In genomic region chr12:7917392-7918267, GRCh38 we compare ENCODE assay signal across 26 cellular contexts. TPM values are rescaled to one million over a fixed set of nuclear protein-coding genes. Genes with fewer than 3 reads are reported as not detected.
A peak's percentile ranks its signal among the peaks of the same experiment; 100 is the strongest.
DNase-seq lines count a peak whose midpoint lies in the region; ATAC-seq and TF ChIP-seq lines count a peak whose summit lies in the region.
"Had no signal": no experiment of that assay in that cellular context is flagged by ENCODE, and none has a peak within 500 bp of the region (broad histone marks: within the 10 kb centered on the region; RNA-seq: fewer than 3 reads in every experiment).

No MANE protein-coding gene starts in this region.

- H4K91ac ChIP-seq in neuronal stem cell (ENCODE audit: low read depth, low read length, poor library complexity): no peak overlapping the region

- H3K27ac ChIP-seq in HUES48 (ENCODE audit: low read depth, low read length) (peak overlapping the region; percentile 56), neuronal stem cell (replicated peaks; ENCODE audit: low read length) (no peak overlapping the region), Peyer's patch (no peak overlapping the region)
- H3K27ac ChIP-seq: A549, SJSA1, upper lobe of right lung, VCaP had no signal

- H2BK120ac ChIP-seq in neuronal stem cell (ENCODE audit: low read depth, low read length): peak overlapping the region; percentile 72

- no peak for DNase-seq in activated T-cell treated with anti-CD3 and anti-CD28 coated beads, Interleukin-2, amount 50 U/mL, for 72 hours
- DNase-seq in activated T-cell treated with anti-CD3 and anti-CD28 coated beads, Interleukin-2, amount 50 U/mL, for 1 hour: no peak
- DNase-seq in endothelial cell (ENCODE audit: low spot score): no peak
- no peak for DNase-seq in neuronal stem cell (ENCODE audit: low spot score)
- no peak for DNase-seq in SKM-1 treated with dmso at 0.1 percent for 144 hours (lab: John Stamatoyannopoulos, UW; ENCODE audit: unreplicated experiment)
- no peak for DNase-seq in GF-D8 (lab: John Stamatoyannopoulos, UW)
- no peak for DNase-seq in Peyer's patch
- DNase-seq: activated CD4-positive, alpha-beta T cell treated with anti-CD3 and anti-CD28 coated beads, Interleukin-2, amount 50 U/mL, for 48 hours; activated naive CD4-positive, alpha-beta T cell treated with anti-CD3 and anti-CD28 coated beads, Interleukin-2, amount 50 U/mL, for 16 hours; activated T-cell treated with anti-CD3 and anti-CD28 coated beads for 4 hours; BE2C; cortex of kidney; DMS79 treated with DMSO at 0.1 percent for 48 hours; NCI-H1092; NCI-H187 treated with DMSO at 0.1 percent for 48 hours; NCI-H2227 treated with DMSO at 0.1 percent for 48 hours; occipital lobe; upper lobe of right lung had no signal

- peaks cover 50% of the 10 kb centered on the region for H3K4me1 Mint-ChIP-seq in activated T-cell treated with anti-CD3 and anti-CD28 coated beads, Interleukin-2, amount 50 U/mL, for 72 hours (ENCODE audit: low read depth)
- peaks cover 13% of the 10 kb centered on the region for H3K4me1 Mint-ChIP-seq in endothelial cell (ENCODE audit: unreplicated experiment)

- H2BK12ac ChIP-seq in neuronal stem cell (ENCODE audit: low read length): no peak overlapping the region

- no peaks in the 10 kb centered on the region for H3K9me3 ChIP-seq in HUES48 (ENCODE audit: control insufficient read depth, insufficient read depth, low read length)
- H3K9me3 ChIP-seq in neuronal stem cell (replicated peaks in 1 of 2; ENCODE audit: control insufficient read depth in 2 of 2, insufficient read depth in 1 of 2, low read depth in 1 of 2, low read length in 2 of 2): peaks cover 0 to 4% of the 10 kb centered on the region in 2 donors
- H3K9me3 ChIP-seq in Peyer's patch: no peaks in the 10 kb centered on the region
- H3K9me3 ChIP-seq: A549, BE2C, SJSA1, upper lobe of right lung had no signal

- H3K27me3 ChIP-seq in HUES48 (ENCODE audit: control insufficient read depth, insufficient read depth, low read length) (no peaks in the 10 kb centered on the region), neuronal stem cell (ENCODE audit: control insufficient read depth in 3 of 3, insufficient read depth in 3 of 3, low read depth in 1 of 3, low read length in 3 of 3) (no peaks in the 10 kb centered on the region), Peyer's patch (no peaks in the 10 kb centered on the region)
- H3K27me3 ChIP-seq: BE2C, SJSA1, upper lobe of right lung had no signal

- no CpG with 5 or more reads among the region's 19 CpGs for WGBS in neuronal stem cell (ENCODE audit: extremely low coverage in 2 of 2, insufficient read length in 2 of 2, insufficient replicate concordance in 1 of 2), 2 donors

- H3K4me1 ChIP-seq in HUES48 (ENCODE audit: control insufficient read depth, insufficient read depth, low read length) (peaks cover 11% of the 10 kb centered on the region; the same call in 1 of the 2 replicates), neuronal stem cell (ENCODE audit: control insufficient read depth in 2 of 2, insufficient read depth in 1 of 2, low read depth in 1 of 2, low read length in 2 of 2) (peaks cover 0 to 2% of the 10 kb centered on the region in 2 donors), Peyer's patch (no peaks in the 10 kb centered on the region)
- H3K4me1 ChIP-seq: A549, BE2C, upper lobe of right lung had no signal

- H4K8ac ChIP-seq in neuronal stem cell (ENCODE audit: low read depth, low read length): no peak overlapping the region

- no peak overlapping the region for H2BK5ac ChIP-seq in neuronal stem cell (ENCODE audit: low read length)

- no peak for TF ChIP-seq POLR2A in Peyer's patch (IDR thresholded peaks at IDR 0.05)

- H3K4me3 Mint-ChIP-seq in activated T-cell treated with anti-CD3 and anti-CD28 coated beads, Interleukin-2, amount 50 U/mL, for 72 hours: no peak overlapping the region
- H3K4me3 Mint-ChIP-seq in endothelial cell (ENCODE audit: unreplicated experiment): peak overlapping the region; percentile 85
- H3K4me3 Mint-ChIP-seq: T-helper 2 cell treated with Interferon-gamma antibody and Interleukin-4, amounts not matched to agents 5 μg/mL and 100 μg/mL, for 36 hours had no signal

- H3K14ac ChIP-seq in neuronal stem cell (ENCODE audit: low read length): no peak overlapping the region

- no peak overlapping the region for H3K18ac ChIP-seq in neuronal stem cell (ENCODE audit: low read length)

- H3K4me2 ChIP-seq in neuronal stem cell (ENCODE audit: insufficient read depth, low read length, poor library complexity, severe bottlenecking): no peak overlapping the region
- H3K4me2 ChIP-seq: A549 had no signal

- peaks cover 4 to 30% of the 10 kb centered on the region in 2 donors for H3K36me3 Mint-ChIP-seq in activated T-cell treated with anti-CD3 and anti-CD28 coated beads, Interleukin-2, amount 50 U/mL, for 72 hours (ENCODE audit: insufficient read depth in 2 of 2)
- H3K36me3 Mint-ChIP-seq in endothelial cell (ENCODE audit: low read depth, unreplicated experiment): peaks cover 30% of the 10 kb centered on the region

- H3K36me3 ChIP-seq in HUES48 (ENCODE audit: control insufficient read depth, insufficient read depth, low read length): peaks cover 42% of the 10 kb centered on the region
- H3K36me3 ChIP-seq in neuronal stem cell (replicated peaks in 1 of 2; ENCODE audit: control insufficient read depth in 2 of 2, insufficient read depth in 2 of 2, low read length in 2 of 2): peaks cover 12 to 52% of the 10 kb centered on the region in 2 donors
- peaks cover 0 to 21% (median 0%) of the 10 kb centered on the region in 3 donors for H3K36me3 ChIP-seq in Peyer's patch
- H3K36me3 ChIP-seq: BE2C had no signal

- no peak overlapping the region for H2AFZ ChIP-seq in neuronal stem cell (ENCODE audit: low read length)

- no peaks in the 10 kb centered on the region for H3K9me3 Mint-ChIP-seq in activated T-cell treated with anti-CD3 and anti-CD28 coated beads, Interleukin-2, amount 50 U/mL, for 72 hours
- H3K9me3 Mint-ChIP-seq in endothelial cell (ENCODE audit: unreplicated experiment): no peaks in the 10 kb centered on the region
- H3K9me3 Mint-ChIP-seq: T-helper 2 cell treated with Interferon-gamma antibody and Interleukin-4, amounts not matched to agents 5 μg/mL and 100 μg/mL, for 36 hours had no signal

- H3K9ac ChIP-seq in HUES48 (ENCODE audit: low read depth, low read length) (no peak overlapping the region), neuronal stem cell (ENCODE audit: low read depth, low read length, poor library complexity) (no peak overlapping the region)

- no peak overlapping the region for H2AK5ac ChIP-seq in neuronal stem cell (ENCODE audit: low read depth, low read length)

- no peaks in the 10 kb centered on the region for H3K79me1 ChIP-seq in neuronal stem cell (ENCODE audit: low read depth, low read length)

- H3K4me3 ChIP-seq in HUES48 (ENCODE audit: low read depth, low read length): no peak overlapping the region
- H3K4me3 ChIP-seq in neuronal stem cell (ENCODE audit: low read length in 2 of 2): no peak overlapping the region
- H3K4me3 ChIP-seq in Peyer's patch: no peak overlapping the region
- H3K4me3 ChIP-seq: A549, SJSA1, upper lobe of right lung had no signal

- H3K4ac ChIP-seq in neuronal stem cell (ENCODE audit: low read length): no peak overlapping the region

- TF ChIP-seq CTCF in endothelial cell (IDR thresholded peaks at IDR 0.05; ENCODE audit: unreplicated experiment) (no peak), Peyer's patch (IDR thresholded peaks at IDR 0.05) (no peak)

- no peak overlapping the region for H3K23ac ChIP-seq in neuronal stem cell (ENCODE audit: low read depth, low read length, poor library complexity)

- H3K27ac Mint-ChIP-seq in activated T-cell treated with anti-CD3 and anti-CD28 coated beads, Interleukin-2, amount 50 U/mL, for 72 hours: peak overlapping the region; percentile 40
- peak overlapping the region; percentile 65 for H3K27ac Mint-ChIP-seq in endothelial cell (ENCODE audit: unreplicated experiment)
- H3K27ac Mint-ChIP-seq: T-helper 2 cell treated with Interferon-gamma antibody and Interleukin-4, amounts not matched to agents 5 μg/mL and 100 μg/mL, for 36 hours had no signal

- ATAC-seq in activated T-cell treated with anti-CD3 and anti-CD28 coated beads, Interleukin-2, amount 50 U/mL, for 72 hours (replicated peaks in 1 of 2): no peak

- no peak overlapping the region for H2BK15ac ChIP-seq in neuronal stem cell (ENCODE audit: low read length)

- H3K27me3 Mint-ChIP-seq in activated T-cell treated with anti-CD3 and anti-CD28 coated beads, Interleukin-2, amount 50 U/mL, for 72 hours (ENCODE audit: low read depth): no peaks in the 10 kb centered on the region
- H3K27me3 Mint-ChIP-seq in endothelial cell (ENCODE audit: unreplicated experiment): peaks cover 2% of the 10 kb centered on the region

RNA-seq across cellular contexts. Expression of gene SLC2A3, which starts 18.4 kb away (rescaled TPM):
- total RNA-seq in activated T-cell treated with anti-CD3 and anti-CD28 coated beads, Interleukin-2, amount 50 U/mL, for 72 hours: 100 to 1,000 TPM; 312 to 509 TPM
- total RNA-seq in endothelial cell (ENCODE audit: unreplicated experiment): 562 TPM
- polyA plus RNA-seq in neuronal stem cell (2013, experiment 1 of 2): 103 TPM
- 104 TPM for polyA plus RNA-seq in neuronal stem cell (2013, experiment 2 of 2)
- total RNA-seq in Peyer's patch: 10 to 100 TPM in 2 of 4 donors, 1 to 10 TPM in 2; 1.9 to 69.3 (median 11.2) TPM

RNA-seq across cellular contexts. Expression of gene SLC2A14, which starts 44.9 kb away (rescaled TPM):
- total RNA-seq in activated T-cell treated with anti-CD3 and anti-CD28 coated beads, Interleukin-2, amount 50 U/mL, for 72 hours: under 1 TPM in 1 of 2 donors, not detected in 1; 0.14 TPM
- total RNA-seq in endothelial cell (ENCODE audit: unreplicated experiment): 0.64 TPM
- 0.77 TPM for polyA plus RNA-seq in neuronal stem cell (2013, experiment 1 of 2)
- polyA plus RNA-seq in neuronal stem cell (2013, experiment 2 of 2): 1.1 TPM
- 1 to 10 TPM in 1 of 4 donors, under 1 TPM in 1, not detected in 2; 0.57 to 1.1 TPM for total RNA-seq in Peyer's patch
- total RNA-seq: bronchial epithelial cell, occipital lobe, pulmonary artery endothelial cell, SJSA1, upper lobe of right lung had no signal
- polyA plus RNA-seq: liver had no signal
